ENCODE assay signal across 8 cellular contexts in genomic region chr20:431012-431904, GRCh38. TPM values are rescaled to one million over a fixed set of nuclear protein-coding genes. Genes with fewer than 3 reads are reported as not detected.
DNase-seq lines count a peak whose midpoint lies in the region; ATAC-seq, FAIRE-seq and TF ChIP-seq lines count a peak whose summit lies in the region.

No MANE protein-coding gene starts in this region.

- no peak overlapping the region for H2AFZ ChIP-seq in parathyroid adenoma

- no peaks in the 10 kb centered on the region for H3K79me2 ChIP-seq in parathyroid adenoma

- no peak overlapping the region for H3K27ac ChIP-seq in CD8-positive, alpha-beta memory T cell (ENCODE audit: low read depth, low read length)
- H3K27ac ChIP-seq in parathyroid adenoma, result no peak overlapping the region

- H3K4me3 ChIP-seq in CD8-positive, alpha-beta memory T cell (ENCODE audit: low read length), result no peak overlapping the region
- no peak overlapping the region for H3K4me3 ChIP-seq in parathyroid adenoma (ENCODE audit: low read depth, low read length)

- no peak overlapping the region for H3K4me2 ChIP-seq in parathyroid adenoma (ENCODE audit: low read length)

- no peak overlapping the region for H3K9ac ChIP-seq in parathyroid adenoma

- peak in 1 of 5 donors; percentile 12 for DNase-seq in CD8-positive, alpha-beta memory T cell
- DNase-seq in HTR-8/SVneo (ENCODE audit: insufficient read length, low spot score) (peak; percentile 77), NOMO-1 (lab: John Stamatoyannopoulos, UW; ENCODE audit: unreplicated experiment in 2 of 2) (peak; percentile 8 to 55), glomerular visceral epithelial cell (ENCODE audit: extremely low spot score) (peak; percentile 85)
- peak; percentile 32 for DNase-seq in activated naive CD4-positive, alpha-beta T cell treated with anti-CD3 and anti-CD28 coated beads, Interleukin-2, amount 50 U/mL, for 16 hours

- peak; percentile 16 for FAIRE-seq in HTR-8/SVneo (lab: Jason Lieb, UNC)

- H3K36me3 Mint-ChIP-seq in CD8-positive, alpha-beta memory T cell, result peaks cover 0 to 68% (median 8%) of the 10 kb centered on the region in 3 donors

- peaks cover 30 to 45% (median 33%) of the 10 kb centered on the region in 3 donors for H3K4me1 Mint-ChIP-seq in CD8-positive, alpha-beta memory T cell

- peaks cover 31% of the 10 kb centered on the region for H3K4me1 ChIP-seq in CD8-positive, alpha-beta memory T cell (ENCODE audit: insufficient read depth, low read length)
- H3K4me1 ChIP-seq in parathyroid adenoma, result no peaks in the 10 kb centered on the region

- no peaks in the 10 kb centered on the region for H3K9me3 Mint-ChIP-seq in CD8-positive, alpha-beta memory T cell

- POLR2A ChIA-PET in CD8-positive, alpha-beta memory T cell (lab: Charles Lee), result no interaction called here

- peaks cover 14% of the 10 kb centered on the region for H3K36me3 ChIP-seq in CD8-positive, alpha-beta memory T cell (ENCODE audit: insufficient read depth, low read length)
- no peaks in the 10 kb centered on the region for H3K36me3 ChIP-seq in parathyroid adenoma (ENCODE audit: control insufficient read depth, insufficient read depth, low read length)

- no peak overlapping the region for H3K4me3 Mint-ChIP-seq in CD8-positive, alpha-beta memory T cell

- no peaks in the 10 kb centered on the region for H3K27me3 Mint-ChIP-seq in CD8-positive, alpha-beta memory T cell

- ATAC-seq in GM21576 (IDR thresholded peaks at IDR 0.05; ENCODE audit: unreplicated experiment) (no peak), HG02798 (IDR thresholded peaks at IDR 0.05; ENCODE audit: poor library complexity, unreplicated experiment) (no peak)

- no peaks in the 10 kb centered on the region for H3K9me3 ChIP-seq in CD8-positive, alpha-beta memory T cell (ENCODE audit: low read length)
- no peaks in the 10 kb centered on the region for H3K9me3 ChIP-seq in parathyroid adenoma (ENCODE audit: control insufficient read depth, low read length)

- CTCF ChIA-PET in CD8-positive, alpha-beta memory T cell (lab: Charles Lee), result interaction anchor here (1.1 to 1.6 kb wide), 2 partner anchors 47 to 77 kb away, joined by 4 to 5 read pairs; no protein-coding TSS in a partner anchor

- TF ChIP-seq CTCF in parathyroid adenoma (IDR thresholded peaks at IDR 0.05), result peak; percentile 93

- peak overlapping the region in 7 of 8 donors; percentile 29 to 83 (median 66) for H3K27ac Mint-ChIP-seq in CD8-positive, alpha-beta memory T cell

- no peaks in the 10 kb centered on the region for H3K27me3 ChIP-seq in CD8-positive, alpha-beta memory T cell (ENCODE audit: insufficient read depth, low read length, poor library complexity, severe bottlenecking)
- H3K27me3 ChIP-seq in parathyroid adenoma (ENCODE audit: control insufficient read depth, insufficient read depth, low read length), result no peaks in the 10 kb centered on the region

RNA-seq across cellular contexts. Expression of gene RBCK1, which starts 23.2 kb away (rescaled TPM):
- total RNA-seq in CD8-positive, alpha-beta memory T cell, result 10 to 100 TPM; 83.7 to 90.5 TPM
- polyA plus RNA-seq in CD8-positive, alpha-beta memory T cell, result 95.7 TPM

RNA-seq across cellular contexts. Expression of gene TBC1D20, which starts 31.1 kb away (rescaled TPM):
- total RNA-seq in CD8-positive, alpha-beta memory T cell, result 10 to 100 TPM; 24.6 to 25.0 TPM
- polyA plus RNA-seq in CD8-positive, alpha-beta memory T cell, result 28.6 TPM

RNA-seq across cellular contexts. Expression of gene TRIB3, which starts 50.7 kb away (rescaled TPM):
- total RNA-seq in CD8-positive, alpha-beta memory T cell, result 10 to 100 TPM; 24.6 to 28.7 TPM
- polyA plus RNA-seq in CD8-positive, alpha-beta memory T cell, result 12.0 TPM
